23 cellular contexts compared by ENCODE assay signal in genomic region chr11:69721061-69721460, GRCh38. TPM values are rescaled to one million over a fixed set of nuclear protein-coding genes. Genes with fewer than 3 reads are reported as not detected.
"Had no signal": no experiment of that assay in that cellular context is flagged by ENCODE, and none has a peak within 500 bp of the region (broad histone marks: within the 10 kb centered on the region; RNA-seq: fewer than 3 reads in every experiment).

No MANE protein-coding gene starts in this region.

- DNase-seq: activated B cell treated with CpG ODN at 0.5 μM for 24 hours; activated CD4-positive, alpha-beta memory T cell treated with anti-CD3 and anti-CD28 coated beads for 36 hours; activated CD4-positive, alpha-beta T cell treated with anti-CD3 and anti-CD28 coated beads, Interleukin-2, amount 10 ng/mL, durations not matched to agents 7 days and 5 days; activated CD8-positive, alpha-beta memory T cell treated with anti-CD3 and anti-CD28 coated beads for 24 hours; activated effector memory CD4-positive, alpha-beta T cell treated with anti-CD3 and anti-CD28 coated beads, Interleukin-2, amount 50 U/mL, for 16 hours; activated naive CD4-positive, alpha-beta T cell treated with Interleukin-2 at 50 U/mL for 16 hours; activated naive CD8-positive, alpha-beta T cell treated with anti-CD3 and anti-CD28 coated beads, Interleukin-2, amount 50 U/mL, for 24 hours; activated T-cell treated with anti-CD3 and anti-CD28 coated beads, Interleukin-2, amount 50 U/mL, for 4 hours; amygdala; Kasumi-1; KBM-7; NCI-H1048; NCI-H146; NCI-H187 treated with DMSO at 0.1 percent for 48 hours; NCI-H2081 treated with DMSO at 0.1 percent for 48 hours; NCI-H446; Peyer's patch had no signal

- H3K27ac ChIP-seq: Peyer's patch, RWPE1, SJSA1 had no signal

- H3K4me1 Mint-ChIP-seq: activated CD4-positive, alpha-beta T cell treated with anti-CD3 and anti-CD28 coated beads, Interleukin-2, amount 10 ng/mL, durations not matched to agents 7 days and 5 days; activated naive CD8-positive, alpha-beta T cell treated with anti-CD3 and anti-CD28 coated beads, Interleukin-2, amount 50 U/mL, for 24 hours had no signal

- H3K4me1 ChIP-seq: Peyer's patch had no signal

- ATAC-seq: activated naive CD4-positive, alpha-beta T cell treated with anti-CD3 and anti-CD28 coated beads, Interleukin-2, amount 50 U/mL, for 72 hours; activated naive CD8-positive, alpha-beta T cell treated with anti-CD3 and anti-CD28 coated beads, Interleukin-2, amount 50 U/mL, for 24 hours; activated T-cell treated with anti-CD3 and anti-CD28 coated beads, Interleukin-2, amount 50 U/mL, for 4 hours had no signal

- H3K27ac Mint-ChIP-seq: activated B cell treated with CpG ODN at 0.5 μM for 24 hours; activated CD4-positive, alpha-beta memory T cell treated with anti-CD3 and anti-CD28 coated beads for 36 hours; activated CD4-positive, alpha-beta T cell treated with anti-CD3 and anti-CD28 coated beads, Interleukin-2, amount 10 ng/mL, durations not matched to agents 7 days and 5 days; activated naive CD4-positive, alpha-beta T cell treated with anti-CD3 and anti-CD28 coated beads, Interleukin-2, amount 50 U/mL, for 72 hours; activated naive CD8-positive, alpha-beta T cell treated with anti-CD3 and anti-CD28 coated beads, Interleukin-2, amount 50 U/mL, for 24 hours; T-helper 1 cell treated with Interleukin-12 subunit alpha and Interleukin-12 subunit beta and Interleukin-4 antibody, amounts not matched to agents 30 μg/mL and 1 μg/mL, for 36 hours had no signal

- H3K4me3 ChIP-seq: Peyer's patch, SJSA1 had no signal

- H3K4me3 Mint-ChIP-seq: activated B cell treated with CpG ODN at 0.5 μM for 24 hours; activated CD4-positive, alpha-beta memory T cell treated with anti-CD3 and anti-CD28 coated beads for 36 hours; activated CD4-positive, alpha-beta T cell treated with anti-CD3 and anti-CD28 coated beads, Interleukin-2, amount 10 ng/mL, durations not matched to agents 7 days and 5 days; activated naive CD8-positive, alpha-beta T cell treated with anti-CD3 and anti-CD28 coated beads, Interleukin-2, amount 50 U/mL, for 24 hours; activated T-cell treated with anti-CD3 and anti-CD28 coated beads, Interleukin-2, amount 50 U/mL, for 4 hours; brain; T-helper 1 cell treated with Interleukin-12 subunit alpha and Interleukin-12 subunit beta and Interleukin-4 antibody, amounts not matched to agents 30 μg/mL and 1 μg/mL, for 36 hours had no signal

- H3K9me3 Mint-ChIP-seq: activated B cell treated with CpG ODN at 0.5 μM for 24 hours; activated CD4-positive, alpha-beta memory T cell treated with anti-CD3 and anti-CD28 coated beads for 36 hours; activated CD4-positive, alpha-beta T cell treated with anti-CD3 and anti-CD28 coated beads, Interleukin-2, amount 10 ng/mL, durations not matched to agents 7 days and 5 days; activated naive CD4-positive, alpha-beta T cell treated with anti-CD3 and anti-CD28 coated beads, Interleukin-2, amount 50 U/mL, for 72 hours; activated naive CD8-positive, alpha-beta T cell treated with anti-CD3 and anti-CD28 coated beads, Interleukin-2, amount 50 U/mL, for 24 hours; activated T-cell treated with anti-CD3 and anti-CD28 coated beads, Interleukin-2, amount 50 U/mL, for 4 hours; T-helper 1 cell treated with Interleukin-12 subunit alpha and Interleukin-12 subunit beta and Interleukin-4 antibody, amounts not matched to agents 30 μg/mL and 1 μg/mL, for 36 hours had no signal

- H3K36me3 Mint-ChIP-seq: activated CD4-positive, alpha-beta memory T cell treated with anti-CD3 and anti-CD28 coated beads for 36 hours; activated naive CD4-positive, alpha-beta T cell treated with anti-CD3 and anti-CD28 coated beads, Interleukin-2, amount 50 U/mL, for 72 hours; brain had no signal

- H3K9me3 ChIP-seq: Peyer's patch, SJSA1 had no signal

- H3K36me3 ChIP-seq: Peyer's patch, SJSA1 had no signal

RNA-seq across cellular contexts. Expression of gene FGF19, which starts 17.2 kb away (rescaled TPM):
- total RNA-seq: activated B cell treated with CpG ODN at 0.5 μM for 24 hours; activated CD4-positive, alpha-beta memory T cell treated with anti-CD3 and anti-CD28 coated beads for 36 hours; activated CD4-positive, alpha-beta T cell treated with anti-CD3 and anti-CD28 coated beads, Interleukin-2, amount 10 ng/mL, durations not matched to agents 7 days and 5 days; activated T-cell treated with anti-CD3 and anti-CD28 coated beads, Interleukin-2, amount 50 U/mL, for 4 hours; astrocyte had no signal

RNA-seq across cellular contexts. Expression of gene FGF4, which starts 54.1 kb away (rescaled TPM):
- total RNA-seq: activated B cell treated with CpG ODN at 0.5 μM for 24 hours; activated CD4-positive, alpha-beta memory T cell treated with anti-CD3 and anti-CD28 coated beads for 36 hours; activated CD4-positive, alpha-beta T cell treated with anti-CD3 and anti-CD28 coated beads, Interleukin-2, amount 10 ng/mL, durations not matched to agents 7 days and 5 days; activated naive CD4-positive, alpha-beta T cell treated with anti-CD3 and anti-CD28 coated beads, Interleukin-2, amount 50 U/mL, for 72 hours; activated T-cell treated with anti-CD3 and anti-CD28 coated beads, Interleukin-2, amount 50 U/mL, for 4 hours; astrocyte; Peyer's patch; SJSA1 had no signal
